In the genomic region with DNA sequence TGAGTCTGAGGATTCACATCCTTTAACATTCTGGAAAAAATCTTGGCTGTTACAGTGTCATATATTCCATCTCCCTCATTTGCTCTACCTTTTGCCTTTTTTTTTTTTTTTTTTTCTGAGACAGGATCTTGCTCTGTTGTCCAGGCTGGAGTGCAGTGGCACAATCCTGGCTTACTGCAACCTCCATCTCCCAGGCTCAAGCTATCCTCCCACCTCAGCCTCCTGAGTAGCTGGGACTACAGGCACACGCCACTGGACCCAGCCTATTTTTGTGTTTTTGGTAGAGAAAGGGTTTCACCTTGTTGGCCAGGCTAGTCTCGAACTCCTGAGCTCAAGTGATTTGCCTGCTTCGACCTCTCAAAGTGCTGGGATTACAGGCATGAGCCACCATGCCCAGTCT, we compare ENCODE assay signal across 6 cellular contexts. TPM values are rescaled to one million over a fixed set of nuclear protein-coding genes. Genes with fewer than 3 reads are reported as not detected.
"Had no signal": no experiment of that assay in that cellular context is flagged by ENCODE, and none has a peak within 500 bp of the region (broad histone marks: within the 10 kb centered on the region; RNA-seq: fewer than 3 reads in every experiment).

No MANE protein-coding gene starts in this region.

RNA-seq across cellular contexts. Expression of a gene that starts 11.8 kb away (rescaled TPM):
- total RNA-seq: LHCN-M2, MCF 10A, PC-3, SK-MEL-5 had no signal
- polyA plus RNA-seq: SK-N-SH had no signal

RNA-seq across cellular contexts. Expression of a gene that starts 57.9 kb away (rescaled TPM):
- total RNA-seq: MCF 10A had no signal
- polyA plus RNA-seq: IgD-negative memory B cell had no signal
